ENCODE assay signal across 19 cellular contexts in the genomic region with DNA sequence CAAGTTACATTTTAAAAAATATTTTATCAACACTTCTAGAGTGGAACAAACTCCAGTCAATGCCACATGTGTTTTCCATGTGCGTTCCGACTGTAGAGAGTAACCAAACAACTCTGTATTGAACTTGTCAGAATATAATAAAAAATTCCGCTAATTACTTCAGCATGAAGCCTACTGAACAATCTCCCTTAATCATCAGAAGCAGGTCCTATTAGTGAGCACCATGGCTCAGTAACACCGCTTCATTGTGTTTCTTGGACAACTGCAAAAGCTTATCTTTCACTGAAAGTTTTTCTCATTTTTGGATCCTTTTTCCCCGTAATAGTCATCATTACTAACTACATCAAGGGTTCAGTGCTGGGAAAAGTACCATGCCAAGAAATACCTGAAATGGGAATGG.
DNase-seq lines count a peak whose midpoint lies in the region; ATAC-seq, FAIRE-seq and TF ChIP-seq lines count a peak whose summit lies in the region.
"Had no signal": no experiment of that assay in that cellular context is flagged by ENCODE, and none has a peak within 500 bp of the region (broad histone marks: within the 10 kb centered on the region; RNA-seq: fewer than 3 reads in every experiment).

No MANE protein-coding gene starts in this region.

- no peaks in the 10 kb centered on the region for H3K9me3 Mint-ChIP-seq in astrocyte (ENCODE audit: unreplicated experiment)

- no peak overlapping the region for H3K9ac ChIP-seq in astrocyte (ENCODE audit: low read length)
- H3K9ac ChIP-seq in colonic mucosa (ENCODE audit: low read depth in 2 of 2, low read length in 2 of 2), result no peak overlapping the region
- H3K9ac ChIP-seq: BLaER1 had no signal

- intact Hi-C loops in psoas muscle (cut with DNase I), result no loop called here
- intact Hi-C loops in colonic mucosa (cut with DNase I), result no loop called here
- intact Hi-C loops in ovary (cut with DNase I), result no loop called here

- no peak overlapping the region for H3K4me3 Mint-ChIP-seq in astrocyte (ENCODE audit: unreplicated experiment)
- H3K4me3 Mint-ChIP-seq: CD8-positive, alpha-beta memory T cell; HFFc6 had no signal

- no peaks in the 10 kb centered on the region for H3K36me3 Mint-ChIP-seq in astrocyte (ENCODE audit: low read depth, unreplicated experiment)
- H3K36me3 Mint-ChIP-seq: CD8-positive, alpha-beta memory T cell had no signal

- no peaks in the 10 kb centered on the region for H3K4me1 Mint-ChIP-seq in astrocyte (ENCODE audit: low read depth, unreplicated experiment)
- H3K4me1 Mint-ChIP-seq: CD8-positive, alpha-beta memory T cell had no signal

- no peak overlapping the region for H2AFZ ChIP-seq in astrocyte (ENCODE audit: low read depth, low read length)

- H3K4me1 ChIP-seq in astrocyte (ENCODE audit: insufficient read depth, low read length) (no peaks in the 10 kb centered on the region), psoas muscle (no peaks in the 10 kb centered on the region), colonic mucosa (no peaks in the 10 kb centered on the region), ovary (ENCODE audit: insufficient read depth) (peaks cover 4% of the 10 kb centered on the region)
- H3K4me1 ChIP-seq: Caco-2 had no signal

- peaks cover 11% of the 10 kb centered on the region for H3K27me3 Mint-ChIP-seq in astrocyte (ENCODE audit: low read depth, unreplicated experiment)

- no peak overlapping the region for H3K27ac ChIP-seq in astrocyte (ENCODE audit: low read depth, low read length)
- H3K27ac ChIP-seq in psoas muscle, result no peak overlapping the region
- no peak overlapping the region for H3K27ac ChIP-seq in colonic mucosa
- H3K27ac ChIP-seq in ovary, result no peak overlapping the region
- H3K27ac ChIP-seq: BLaER1, HL-60 had no signal

- H3K4me3 ChIP-seq in astrocyte (ENCODE audit: insufficient read depth, low read depth, low read length) (no peak overlapping the region), fibroblast of mammary gland (ENCODE audit: control insufficient read depth, low read depth, low read length) (no peak overlapping the region), psoas muscle (no peak overlapping the region), colonic mucosa (no peak overlapping the region), ovary (no peak overlapping the region)
- H3K4me3 ChIP-seq: BLaER1, GM12878 had no signal

- DNase-seq in EH (ENCODE audit: low read depth) (peak; percentile 15), astrocyte (ENCODE audit: low read depth) (peak; percentile 63), fibroblast of mammary gland (ENCODE audit: low read depth) (peak; percentile 47), psoas muscle (no peak), colonic mucosa (no peak), ovary (no peak)
- DNase-seq: AML-193; Caco-2; CD8-positive, alpha-beta memory T cell; DND-41; GF-D8; HCEC 1CT; HFFc6 had no signal

- TF ChIP-seq EP300 in ovary (IDR thresholded peaks at IDR 0.05), result no peak

- H4K20me1 ChIP-seq in astrocyte (ENCODE audit: insufficient read depth, low read length), result no peaks in the 10 kb centered on the region
- H4K20me1 ChIP-seq: BLaER1 had no signal

- TF ChIP-seq POLR2A in ovary (IDR thresholded peaks at IDR 0.05), result no peak

- 93 to 96% (median 94%) methylated on average over 5 of the region's 5 CpGs for WGBS in psoas muscle, 3 donors
- 31 to 44% (median 35%) methylated on average over 5 of the region's 5 CpGs for WGBS in ovary, 3 donors

- H3K36me3 ChIP-seq in astrocyte (ENCODE audit: insufficient read depth, low read length) (no peaks in the 10 kb centered on the region), psoas muscle (ENCODE audit: insufficient read depth in 1 of 2, low read depth in 1 of 2) (no peaks in the 10 kb centered on the region), colonic mucosa (no peaks in the 10 kb centered on the region), ovary (no peaks in the 10 kb centered on the region)
- H3K36me3 ChIP-seq: BLaER1 had no signal

- FAIRE-seq in astrocyte (lab: Jason Lieb, UNC), result no peak
- FAIRE-seq: A204.1, GM12878, GM18507 had no signal

- H3K27ac Mint-ChIP-seq in astrocyte (ENCODE audit: unreplicated experiment), result no peak overlapping the region
- H3K27ac Mint-ChIP-seq: HFFc6 had no signal

- H3K9me3 ChIP-seq in astrocyte (ENCODE audit: insufficient read depth, low read depth, low read length), result no peaks in the 10 kb centered on the region
- H3K9me3 ChIP-seq in psoas muscle, result no peaks in the 10 kb centered on the region
- no peaks in the 10 kb centered on the region for H3K9me3 ChIP-seq in colonic mucosa
- H3K9me3 ChIP-seq in ovary, result no peaks in the 10 kb centered on the region
- H3K9me3 ChIP-seq: Caco-2 had no signal

- no peak for TF ChIP-seq CTCF in astrocyte (IDR thresholded peaks at IDR 0.05; ENCODE audit: insufficient read depth, low read depth, low read length)
- TF ChIP-seq CTCF in fibroblast of mammary gland (conservative IDR thresholded peaks at IDR 0.05; ENCODE audit: control insufficient read depth, insufficient read depth, low read depth, low read length), result no peak
- no peak for TF ChIP-seq CTCF in psoas muscle (IDR thresholded peaks at IDR 0.05)
- TF ChIP-seq CTCF in colonic mucosa (IDR thresholded peaks at IDR 0.05), result no peak
- TF ChIP-seq CTCF in ovary (IDR thresholded peaks at IDR 0.05), result no peak

- ATAC-seq in psoas muscle (no peak), GM19397 (IDR thresholded peaks at IDR 0.05; ENCODE audit: unreplicated experiment) (no peak)
- ATAC-seq: GM12878 had no signal

- no peak overlapping the region for H3K4me2 ChIP-seq in astrocyte (ENCODE audit: low read length)
- H3K4me2 ChIP-seq: BLaER1 had no signal

- H3K79me2 ChIP-seq in astrocyte (ENCODE audit: insufficient read depth, low read length), result no peaks in the 10 kb centered on the region

- H3K27me3 ChIP-seq in astrocyte (ENCODE audit: insufficient read depth, low read length) (no peaks in the 10 kb centered on the region), psoas muscle (ENCODE audit: insufficient read depth in 3 of 3, low read length in 2 of 3) (peaks cover 0 to 12% (median 0%) of the 10 kb centered on the region in 3 donors), colonic mucosa (no peaks in the 10 kb centered on the region), ovary (no peaks in the 10 kb centered on the region)
- H3K27me3 ChIP-seq: BLaER1 had no signal

Comparison
In these comparisons a context has a peak if more than half of its experiments do, and no peak if none do; other contexts are left out.
1. DNase-seq: peak in EH (single experiment), astrocyte (single experiment) and fibroblast of mammary gland (single experiment); none in psoas muscle (0 of 2), colonic mucosa (single experiment) and ovary (0 of 5).